In the genomic region with DNA sequence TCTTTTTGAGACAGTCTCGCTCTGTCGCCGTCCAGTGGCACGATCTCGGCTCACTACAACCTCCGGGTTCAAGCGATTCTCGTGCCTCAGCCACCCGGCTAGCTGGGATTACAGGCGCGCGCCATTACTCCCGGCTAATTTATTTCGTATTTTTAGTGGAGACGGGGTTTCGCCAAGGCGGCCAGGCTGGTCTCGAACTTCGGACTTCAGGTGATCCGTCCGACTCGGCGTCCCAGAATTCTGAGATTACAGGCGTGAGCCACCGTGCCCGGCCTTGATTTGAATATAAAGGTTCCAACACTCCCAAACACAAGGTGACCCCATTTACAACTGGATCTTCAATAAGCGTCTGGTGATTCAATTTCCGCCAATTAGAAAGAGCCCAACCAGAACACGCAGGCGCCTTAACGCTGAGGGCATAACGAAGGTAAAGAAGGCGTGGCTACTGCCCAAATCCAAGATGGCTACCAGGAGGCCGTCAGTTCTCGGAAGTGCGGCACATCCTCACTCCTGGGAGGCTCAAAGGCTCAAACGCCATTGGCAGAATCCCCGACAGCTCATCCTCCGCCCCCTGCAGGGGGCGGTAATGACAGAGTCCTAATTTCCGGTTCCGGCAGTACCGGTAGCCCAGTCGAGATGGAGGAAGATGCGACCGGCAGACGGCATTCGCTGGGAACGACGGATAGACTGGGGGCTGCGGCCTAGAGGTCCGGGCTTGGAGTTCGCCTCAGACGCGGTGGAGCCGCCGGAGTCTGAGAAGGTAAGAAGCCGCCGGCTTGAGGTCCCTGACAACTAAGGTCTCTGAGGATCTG, we compare ENCODE assay signal across 8 cellular contexts. TPM values are rescaled to one million over a fixed set of nuclear protein-coding genes. Genes with fewer than 3 reads are reported as not detected.
DNase-seq lines count a peak whose midpoint lies in the region; ATAC-seq, FAIRE-seq and TF ChIP-seq lines count a peak whose summit lies in the region.

A gene with protein sequence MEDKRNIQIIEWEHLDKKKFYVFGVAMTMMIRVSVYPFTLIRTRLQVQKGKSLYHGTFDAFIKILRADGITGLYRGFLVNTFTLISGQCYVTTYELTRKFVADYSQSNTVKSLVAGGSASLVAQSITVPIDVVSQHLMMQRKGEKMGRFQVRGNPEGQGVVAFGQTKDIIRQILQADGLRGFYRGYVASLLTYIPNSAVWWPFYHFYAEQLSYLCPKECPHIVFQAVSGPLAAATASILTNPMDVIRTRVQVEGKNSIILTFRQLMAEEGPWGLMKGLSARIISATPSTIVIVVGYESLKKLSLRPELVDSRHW (plus strand): TSS at position 617 of the 812 bp plus-strand sequence. CDS start 5,744 bp downstream, outside the sequence.

- H3K27ac ChIP-seq in keratinocyte (ENCODE audit: control insufficient read depth, insufficient read depth, low read length): peak within 1 kb of the TSS; percentile 83

- H3K9me3 Mint-ChIP-seq in chondrocyte (ENCODE audit: low read depth): no peaks in the 10 kb centered on the region

- H3K4me3 ChIP-seq in BE2C (ENCODE audit: low read depth, low read length) (peak within 1 kb of the TSS; percentile 92), keratinocyte (ENCODE audit: control insufficient read depth in 2 of 3, extremely low read depth in 1 of 3, insufficient read depth in 2 of 3, low read depth in 1 of 3, low read length in 3 of 3) (peak within 1 kb of the TSS; percentile 62 to 86 (median 84))

- no peaks in the 10 kb centered on the region for H3K27me3 ChIP-seq in BE2C
- H3K27me3 ChIP-seq in keratinocyte (ENCODE audit: control insufficient read depth, extremely low read depth, insufficient read depth, low read length): no peaks in the 10 kb centered on the region

- H3K4me1 Mint-ChIP-seq in chondrocyte (ENCODE audit: low read depth): peaks cover 23% of the 10 kb centered on the region

- H3K27ac Mint-ChIP-seq in chondrocyte (ENCODE audit: unreplicated experiment): peak within 1 kb of the TSS; percentile 96

- peak; percentile 94 for ATAC-seq in HG03439 (IDR thresholded peaks at IDR 0.05; ENCODE audit: unreplicated experiment)

- H3K9ac ChIP-seq in keratinocyte (ENCODE audit: control insufficient read depth, extremely low read depth, insufficient read depth, low read length): peak within 1 kb of the TSS; percentile 87

- H2AFZ ChIP-seq in keratinocyte (ENCODE audit: control insufficient read depth, low read length): peak within 1 kb of the TSS; percentile 64

- H3K79me2 ChIP-seq in keratinocyte (ENCODE audit: control insufficient read depth, insufficient read depth, low read length): peaks cover 43% of the 10 kb centered on the region

- DNase-seq in BE2C: peak; percentile 97
- DNase-seq in NCI-H510A treated with DMSO at 0.1 percent for 48 hours (lab: John Stamatoyannopoulos, UW): peak; percentile 99
- DNase-seq in activated CD4-positive, alpha-beta T cell treated with anti-CD3 and anti-CD28 coated beads for 24 hours (ENCODE audit: low read depth in 2 of 2): peak; percentile 94 to 95
- peak; percentile 95 for DNase-seq in chondrocyte (ENCODE audit: low spot score)
- DNase-seq in keratinocyte (ENCODE audit: low read depth, low spot score): peak; percentile 96
- peak; percentile 92 to 95 for DNase-seq in stimulated activated CD4-positive, alpha-beta T cell treated with anti-CD3 and anti-CD28 coated beads, Interleukin-15, amount 100 ng/mL, for 1 hour (ENCODE audit: low read depth in 1 of 2, low spot score in 1 of 2)

- H4K20me1 ChIP-seq in keratinocyte (ENCODE audit: control insufficient read depth, extremely low read depth, insufficient read depth, low read length): no peaks in the 10 kb centered on the region

- TF ChIP-seq POLR2A in GM19193 (IDR thresholded peaks at IDR 0.05; ENCODE audit: extremely low read depth, insufficient read depth, insufficient read length): peak; percentile 91

- H3K9me3 ChIP-seq in BE2C (no peaks in the 10 kb centered on the region), keratinocyte (ENCODE audit: control insufficient read depth, low read depth, low read length) (no peaks in the 10 kb centered on the region)

- no peaks in the 10 kb centered on the region for H3K27me3 Mint-ChIP-seq in chondrocyte (ENCODE audit: low read depth)

- dilution Hi-C loops in keratinocyte (cut with MboI; ENCODE audit: extremely low pct_ligation_motif_present, low sequenced_read_pairs): no loop called here

- H3K36me3 Mint-ChIP-seq in chondrocyte (ENCODE audit: low read depth): peaks cover 1% of the 10 kb centered on the region

- FAIRE-seq in keratinocyte (lab: Jason Lieb, UNC): peak; percentile 92

- H3K36me3 ChIP-seq in BE2C (peaks cover 7% of the 10 kb centered on the region), keratinocyte (ENCODE audit: control insufficient read depth in 2 of 2, extremely low read depth in 1 of 2, insufficient read depth in 2 of 2, low read length in 2 of 2) (peaks cover 2 to 8% of the 10 kb centered on the region in 2 experiments)

- peak within 1 kb of the TSS; percentile 100 for H3K4me3 Mint-ChIP-seq in chondrocyte (ENCODE audit: unreplicated experiment)

- peak; percentile 52 for TF ChIP-seq CTCF in BE2C (IDR thresholded peaks at IDR 0.05; ENCODE audit: low read depth, low read length)
- peak; percentile 78 for TF ChIP-seq CTCF in chondrocyte (IDR thresholded peaks at IDR 0.05)
- TF ChIP-seq CTCF in keratinocyte (optimal IDR thresholded peaks at IDR 0.05 in 1 of 3, IDR thresholded peaks at IDR 0.05 in 1 of 3, conservative IDR thresholded peaks at IDR 0.05 in 1 of 3; ENCODE audit: extremely low read depth in 1 of 3, insufficient read depth in 2 of 3, low read length in 3 of 3): peak; percentile 27 to 54 (median 47)

- H3K4me1 ChIP-seq in BE2C (no peaks in the 10 kb centered on the region), keratinocyte (ENCODE audit: control insufficient read depth, extremely low read depth, insufficient read depth, low read length) (peaks cover 8% of the 10 kb centered on the region)

- no peaks in the 10 kb centered on the region for H3K9me1 ChIP-seq in keratinocyte (ENCODE audit: control insufficient read depth, extremely low read depth, insufficient read depth, low read length)

- H3K4me2 ChIP-seq in keratinocyte (ENCODE audit: control insufficient read depth, extremely low read depth, insufficient read depth, low read depth, low read length): peak within 1 kb of the TSS; percentile 93

RNA-seq across cellular contexts. Expression of the gene that starts here (rescaled TPM):
- polyA plus RNA-seq in BE2C (2012; ENCODE audit: insufficient read depth, insufficient read length, low read depth): 47.2 TPM
- total RNA-seq in chondrocyte: 13.4 to 17.5 TPM (median 17.2 TPM) in 3 replicates
- polyA plus RNA-seq in keratinocyte: 24.4 to 36.8 TPM (median 25.3 TPM) in 3 replicates
- polyA plus RNA-seq in keratinocyte (2011; ENCODE audit: low read depth): 14.9 TPM
- 25.5 and 33.8 TPM in 2 replicates for polyA plus RNA-seq in keratinocyte (2011; cell fraction: cytosol; rRNA removed)
- 39.2 and 55.4 TPM in 2 replicates for polyA plus RNA-seq in keratinocyte (2011; cell fraction: nucleus; rRNA removed)
- 14.4 and 18.8 TPM in 2 replicates for polyA plus RNA-seq in keratinocyte (2012; ENCODE audit: low replicate concordance)
- polyA minus RNA-seq in keratinocyte: 39.2 to 83.6 TPM (median 39.8 TPM) in 3 replicates
- polyA minus RNA-seq in keratinocyte (2011; cell fraction: cytosol; rRNA and poly(A)+ RNA removed): 18.8 TPM
- 12.7 and 19.4 TPM in 2 replicates for polyA minus RNA-seq in keratinocyte (2011; cell fraction: nucleus; rRNA and poly(A)+ RNA removed)

Comparison
In these comparisons a context has a peak if more than half of its experiments do, and no peak if none do; other contexts are left out.
1. Peak in every context shown above with its lines: DNase-seq, ATAC-seq, H3K4me3 ChIP-seq and H3K27ac ChIP-seq.